11 cellular contexts compared by ENCODE assay signal in the genomic region with DNA sequence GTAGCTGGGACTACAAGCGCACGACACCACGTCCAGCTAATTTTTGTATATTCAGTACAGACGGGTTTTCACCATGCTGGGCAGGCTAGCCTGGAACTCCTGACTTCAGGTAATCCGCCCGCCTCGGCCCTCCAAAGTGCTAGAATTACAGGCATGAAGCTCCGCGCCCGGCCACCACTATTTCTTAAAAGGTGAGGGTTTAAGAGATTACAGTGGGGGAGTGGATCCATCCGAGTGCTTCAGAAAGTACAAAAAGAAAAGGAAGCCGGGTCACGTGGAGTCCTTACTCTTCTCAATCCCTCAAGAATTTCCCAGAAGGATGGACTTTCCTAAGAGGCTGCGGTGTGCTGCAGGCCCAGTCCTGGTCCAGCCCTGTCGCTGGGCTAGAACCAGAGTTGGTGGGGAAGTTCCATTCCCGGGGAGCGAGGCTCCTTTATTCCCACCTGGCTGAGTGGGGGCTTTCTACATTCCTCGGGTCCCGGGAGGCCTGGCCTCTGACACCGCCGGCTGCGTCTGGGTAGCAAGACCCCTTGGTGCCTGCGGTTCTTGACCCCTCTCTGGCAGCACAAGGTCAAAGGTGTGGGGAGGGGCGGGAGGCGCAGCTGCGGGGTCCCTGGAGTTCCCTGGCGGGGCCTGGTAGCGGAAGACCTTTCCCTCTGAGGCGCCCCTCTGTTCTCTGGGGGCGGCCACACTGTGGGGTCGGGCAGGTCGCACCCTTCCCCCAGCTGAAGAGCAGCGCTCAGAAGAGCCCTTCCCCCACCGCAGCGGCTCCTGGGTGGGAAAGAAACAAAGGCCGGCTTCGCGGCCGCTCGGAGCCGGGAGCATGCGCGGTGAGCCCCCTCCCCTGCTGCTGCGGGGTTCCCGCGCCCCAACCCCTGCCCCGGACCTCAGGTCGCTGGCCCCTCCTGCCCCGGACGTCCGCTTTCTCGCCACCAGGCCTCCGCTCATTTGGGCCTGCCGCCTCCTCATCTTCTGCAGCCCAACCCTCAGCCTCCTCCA.
DNase-seq lines count a peak whose midpoint lies in the region; ATAC-seq and TF ChIP-seq lines count a peak whose summit lies in the region.
"Had no signal": no experiment of that assay in that cellular context is flagged by ENCODE, and none has a peak within 500 bp of the region (broad histone marks: within the 10 kb centered on the region; RNA-seq: fewer than 3 reads in every experiment).

No MANE protein-coding gene starts in this region.

- no peaks in the 10 kb centered on the region for H3K27me3 Mint-ChIP-seq in activated CD4-positive, alpha-beta memory T cell treated with anti-CD3 and anti-CD28 coated beads for 36 hours
- no peaks in the 10 kb centered on the region for H3K27me3 Mint-ChIP-seq in activated CD4-positive, alpha-beta memory T cell treated with anti-CD3 and anti-CD28 coated beads, Interleukin-2, amount 10 ng/mL, durations not matched to agents 7 days and 5 days
- H3K27me3 Mint-ChIP-seq in naive thymus-derived CD4-positive, alpha-beta T cell = no peaks in the 10 kb centered on the region

- TF ChIP-seq CTCF in fibroblast of villous mesenchyme (IDR thresholded peaks at IDR 0.05; ENCODE audit: insufficient read depth, low read depth, low read length) = no peak
- TF ChIP-seq CTCF in upper lobe of left lung (IDR thresholded peaks at IDR 0.05) = no peak

- H3K27ac Mint-ChIP-seq in activated CD4-positive, alpha-beta memory T cell treated with anti-CD3 and anti-CD28 coated beads for 36 hours = peak overlapping the region; percentile 58
- no peak overlapping the region for H3K27ac Mint-ChIP-seq in activated CD4-positive, alpha-beta memory T cell treated with anti-CD3 and anti-CD28 coated beads, Interleukin-2, amount 10 ng/mL, durations not matched to agents 7 days and 5 days
- peak overlapping the region in 8 of 9 donors; percentile 61 to 98 (median 84) for H3K27ac Mint-ChIP-seq in naive thymus-derived CD4-positive, alpha-beta T cell

- POLR2A ChIA-PET in activated CD4-positive, alpha-beta memory T cell treated with anti-CD3 and anti-CD28 coated beads for 36 hours (lab: Charles Lee) = no interaction called here
- POLR2A ChIA-PET in activated CD4-positive, alpha-beta memory T cell treated with anti-CD3 and anti-CD28 coated beads, Interleukin-2, amount 10 ng/mL, durations not matched to agents 7 days and 5 days (lab: Charles Lee) = no interaction called here
- POLR2A ChIA-PET in naive thymus-derived CD4-positive, alpha-beta T cell (lab: Charles Lee) = interaction anchor here (0.8 kb wide), 1 partner anchor 65 kb away, joined by 3 read pairs; no protein-coding TSS in a partner anchor

- CTCF ChIA-PET in activated CD4-positive, alpha-beta memory T cell treated with anti-CD3 and anti-CD28 coated beads for 36 hours (lab: Charles Lee) = interaction anchor here (2.3 kb wide), 1 partner anchor 50 kb away, joined by 9 read pairs; no protein-coding TSS in a partner anchor
- CTCF ChIA-PET in activated CD4-positive, alpha-beta memory T cell treated with anti-CD3 and anti-CD28 coated beads, Interleukin-2, amount 10 ng/mL, durations not matched to agents 7 days and 5 days (lab: Charles Lee) = no interaction called here
- CTCF ChIA-PET in naive thymus-derived CD4-positive, alpha-beta T cell (lab: Charles Lee) = no interaction called here

- intact Hi-C loops in activated CD4-positive, alpha-beta memory T cell treated with anti-CD3 and anti-CD28 coated beads for 36 hours (cut with micrococcal nuclease) = no loop called here
- intact Hi-C loops in naive thymus-derived CD4-positive, alpha-beta T cell (cut with micrococcal nuclease) = loop anchor here in 1 of 2 donors (10.0 kb wide), 1 partner anchor 149 kb away; no protein-coding TSS in a partner anchor

- peaks cover 43 to 82% of the 10 kb centered on the region in 2 donors for H3K4me1 ChIP-seq in naive thymus-derived CD4-positive, alpha-beta T cell (ENCODE audit: control insufficient read depth in 2 of 2, insufficient read depth in 2 of 2, low read length in 2 of 2)
- H3K4me1 ChIP-seq in upper lobe of left lung = peaks cover 11 to 26% (median 14%) of the 10 kb centered on the region in 4 donors
- H3K4me1 ChIP-seq: colonic mucosa had no signal

- TF ChIP-seq EP300 in upper lobe of left lung (IDR thresholded peaks at IDR 0.05) = peak in 1 of 4 donors; percentile 20

- no peak overlapping the region for H3K4me3 Mint-ChIP-seq in activated CD4-positive, alpha-beta memory T cell treated with anti-CD3 and anti-CD28 coated beads for 36 hours
- H3K4me3 Mint-ChIP-seq in activated CD4-positive, alpha-beta memory T cell treated with anti-CD3 and anti-CD28 coated beads, Interleukin-2, amount 10 ng/mL, durations not matched to agents 7 days and 5 days = no peak overlapping the region
- peak overlapping the region in 2 of 10 donors; percentile 33 to 45 for H3K4me3 Mint-ChIP-seq in naive thymus-derived CD4-positive, alpha-beta T cell

- no peaks in the 10 kb centered on the region for H3K27me3 ChIP-seq in naive thymus-derived CD4-positive, alpha-beta T cell (ENCODE audit: control insufficient read depth in 2 of 2, insufficient read depth in 2 of 2, low read length in 2 of 2)
- H3K27me3 ChIP-seq in upper lobe of left lung = no peaks in the 10 kb centered on the region
- H3K27me3 ChIP-seq: colonic mucosa had no signal

- no peak overlapping the region for H3K27ac ChIP-seq in naive thymus-derived CD4-positive, alpha-beta T cell (ENCODE audit: low read depth, low read length)
- no peak overlapping the region for H3K27ac ChIP-seq in upper lobe of left lung
- H3K27ac ChIP-seq: colonic mucosa had no signal

- no peak for DNase-seq in activated CD4-positive, alpha-beta memory T cell treated with anti-CD3 and anti-CD28 coated beads for 36 hours
- no peak for DNase-seq in activated CD4-positive, alpha-beta memory T cell treated with anti-CD3 and anti-CD28 coated beads, Interleukin-2, amount 10 ng/mL, durations not matched to agents 7 days and 5 days
- DNase-seq in fibroblast of villous mesenchyme (ENCODE audit: low read depth) (no peak), upper lobe of left lung (peak in 1 of 2 donors; percentile 77), NCI-H748 (lab: John Stamatoyannopoulos, UW; ENCODE audit: unreplicated experiment) (no peak), DMS79 (lab: John Stamatoyannopoulos, UW) (no peak)
- DNase-seq in naive thymus-derived CD4-positive, alpha-beta T cell = no peak
- DNase-seq: ACHN; activated CD4-positive, alpha-beta T cell treated with anti-CD3 and anti-CD28 coated beads, Interleukin-2, amount 50 U/mL, for 4 hours; colonic mucosa had no signal

- H3K4me3 ChIP-seq in fibroblast of villous mesenchyme (ENCODE audit: low read depth, low read length) = peak overlapping the region; percentile 19
- no peak overlapping the region for H3K4me3 ChIP-seq in naive thymus-derived CD4-positive, alpha-beta T cell (ENCODE audit: low read length)
- H3K4me3 ChIP-seq in upper lobe of left lung = peak overlapping the region in 2 of 4 donors; percentile 14 to 26
- H3K4me3 ChIP-seq: colonic mucosa had no signal

- H3K36me3 Mint-ChIP-seq in activated CD4-positive, alpha-beta memory T cell treated with anti-CD3 and anti-CD28 coated beads for 36 hours = peaks cover 3% of the 10 kb centered on the region
- peaks cover 21% of the 10 kb centered on the region for H3K36me3 Mint-ChIP-seq in activated CD4-positive, alpha-beta memory T cell treated with anti-CD3 and anti-CD28 coated beads, Interleukin-2, amount 10 ng/mL, durations not matched to agents 7 days and 5 days (ENCODE audit: low read depth)
- H3K36me3 Mint-ChIP-seq in naive thymus-derived CD4-positive, alpha-beta T cell = peaks cover 7 to 24% (median 12%) of the 10 kb centered on the region in 5 donors

- H3K9me3 ChIP-seq in naive thymus-derived CD4-positive, alpha-beta T cell (ENCODE audit: control insufficient read depth in 2 of 3, low read length in 3 of 3) = no peaks in the 10 kb centered on the region
- no peaks in the 10 kb centered on the region for H3K9me3 ChIP-seq in upper lobe of left lung
- H3K9me3 ChIP-seq: colonic mucosa had no signal

- 71 to 86% methylated on average over 21 to 52 of the region's 54 CpGs for WGBS in upper lobe of left lung, 2 donors

- ATAC-seq in naive thymus-derived CD4-positive, alpha-beta T cell = no peak
- ATAC-seq in upper lobe of left lung (ENCODE audit: low FRiP score in 2 of 2) = peak; percentile 22 to 43
- no peak for ATAC-seq in GM21529 (IDR thresholded peaks at IDR 0.05; ENCODE audit: unreplicated experiment)

- peaks cover 88% of the 10 kb centered on the region for H3K4me1 Mint-ChIP-seq in activated CD4-positive, alpha-beta memory T cell treated with anti-CD3 and anti-CD28 coated beads for 36 hours (ENCODE audit: low read depth)
- peaks cover 65% of the 10 kb centered on the region for H3K4me1 Mint-ChIP-seq in activated CD4-positive, alpha-beta memory T cell treated with anti-CD3 and anti-CD28 coated beads, Interleukin-2, amount 10 ng/mL, durations not matched to agents 7 days and 5 days
- H3K4me1 Mint-ChIP-seq in naive thymus-derived CD4-positive, alpha-beta T cell = peaks cover 57 to 94% (median 90%) of the 10 kb centered on the region in 7 donors

- peaks cover 0 to 12% (median 0%) of the 10 kb centered on the region in 3 experiments for H3K36me3 ChIP-seq in naive thymus-derived CD4-positive, alpha-beta T cell (ENCODE audit: control insufficient read depth in 2 of 3, insufficient read depth in 3 of 3, low read length in 3 of 3)
- H3K36me3 ChIP-seq in upper lobe of left lung = no peaks in the 10 kb centered on the region
- H3K36me3 ChIP-seq: colonic mucosa had no signal

- no peak for TF ChIP-seq POLR2A in upper lobe of left lung (IDR thresholded peaks at IDR 0.05)

- H3K9me3 Mint-ChIP-seq in activated CD4-positive, alpha-beta memory T cell treated with anti-CD3 and anti-CD28 coated beads for 36 hours = no peaks in the 10 kb centered on the region
- no peaks in the 10 kb centered on the region for H3K9me3 Mint-ChIP-seq in activated CD4-positive, alpha-beta memory T cell treated with anti-CD3 and anti-CD28 coated beads, Interleukin-2, amount 10 ng/mL, durations not matched to agents 7 days and 5 days
- H3K9me3 Mint-ChIP-seq in naive thymus-derived CD4-positive, alpha-beta T cell = peaks cover 0 to under 1% (median 0%) of the 10 kb centered on the region in 11 donors

Comparison
In these comparisons a context has a peak if more than half of its experiments do, and no peak if none do; other contexts are left out.
1. ATAC-seq: peak in upper lobe of left lung (2 of 2); none in naive thymus-derived CD4-positive, alpha-beta T cell (single experiment) and GM21529 (single experiment).